21 cellular contexts compared by ENCODE assay signal in genomic region chr4:8209176-8209874, GRCh38.
"Had no signal": no experiment of that assay in that cellular context is flagged by ENCODE, and none has a peak within 500 bp of the region (broad histone marks: within the 10 kb centered on the region; RNA-seq: fewer than 3 reads in every experiment).

No MANE protein-coding gene starts in this region.

- H3K4me1 ChIP-seq: body of pancreas, testis had no signal

- H3K9me3 ChIP-seq: body of pancreas, esophagus squamous epithelium, heart right ventricle, lower lobe of right lung, right atrium auricular region, testis, upper lobe of left lung had no signal

- H3K27ac Mint-ChIP-seq: activated CD4-positive, alpha-beta T cell treated with anti-CD3 and anti-CD28 coated beads, Interleukin-2, amount 10 ng/mL, durations not matched to agents 7 days and 5 days; activated CD8-positive, alpha-beta T cell treated with anti-CD3 and anti-CD28 coated beads, Interleukin-2, amount 10 ng/mL, durations not matched to agents 7 days and 5 days; activated naive CD4-positive, alpha-beta T cell treated with anti-CD3 and anti-CD28 coated beads for 36 hours; activated T-cell treated with anti-CD3 and anti-CD28 coated beads, Interleukin-2, amount 50 U/mL, for 24 hours; nephron progenitor cell; progenitor cell of endocrine pancreas; stimulated activated naive CD8-positive, alpha-beta T cell treated with anti-CD3 and anti-CD28 coated beads, Interleukin-15, amount 100 ng/mL, for 72 hours; T-helper 2 cell treated with Interferon-gamma antibody and Interleukin-4, amounts not matched to agents 5 μg/mL and 100 μg/mL, for 36 hours had no signal

- H3K27me3 Mint-ChIP-seq: activated CD4-positive, alpha-beta T cell treated with anti-CD3 and anti-CD28 coated beads, Interleukin-2, amount 10 ng/mL, durations not matched to agents 7 days and 5 days; activated T-cell treated with anti-CD3 and anti-CD28 coated beads, Interleukin-2, amount 50 U/mL, for 24 hours; stimulated activated naive CD8-positive, alpha-beta T cell treated with anti-CD3 and anti-CD28 coated beads, Interleukin-15, amount 100 ng/mL, for 72 hours had no signal

- H3K4me3 Mint-ChIP-seq: activated CD4-positive, alpha-beta T cell treated with anti-CD3 and anti-CD28 coated beads, Interleukin-2, amount 10 ng/mL, durations not matched to agents 7 days and 5 days; activated CD8-positive, alpha-beta T cell treated with anti-CD3 and anti-CD28 coated beads, Interleukin-2, amount 10 ng/mL, durations not matched to agents 7 days and 5 days; activated naive CD4-positive, alpha-beta T cell treated with anti-CD3 and anti-CD28 coated beads for 36 hours; activated T-cell treated with anti-CD3 and anti-CD28 coated beads, Interleukin-2, amount 50 U/mL, for 24 hours; nephron progenitor cell; stimulated activated naive CD8-positive, alpha-beta T cell treated with anti-CD3 and anti-CD28 coated beads, Interleukin-15, amount 100 ng/mL, for 72 hours; T-helper 2 cell treated with Interferon-gamma antibody and Interleukin-4, amounts not matched to agents 5 μg/mL and 100 μg/mL, for 36 hours had no signal

- DNase-seq: activated CD4-positive, alpha-beta T cell treated with anti-CD3 and anti-CD28 coated beads, Interleukin-2, amount 10 ng/mL, durations not matched to agents 7 days and 5 days; activated CD8-positive, alpha-beta T cell treated with anti-CD3 and anti-CD28 coated beads, Interleukin-2, amount 10 ng/mL, durations not matched to agents 7 days and 5 days; activated naive CD4-positive, alpha-beta T cell treated with anti-CD3 and anti-CD28 coated beads for 36 hours; activated T-cell treated with anti-CD3 and anti-CD28 coated beads, Interleukin-2, amount 50 U/mL, for 24 hours; body of pancreas; dermis blood vessel endothelial cell; effector memory CD4-positive, alpha-beta T cell; esophagus squamous epithelium; left cardiac atrium; lower lobe of right lung; nephron progenitor cell; stimulated activated CD4-positive, alpha-beta T cell treated with anti-CD3 and anti-CD28 coated beads, Interleukin-15, amount 100 ng/mL, for 24 hours; stimulated activated CD4-positive, alpha-beta T cell treated with anti-CD3 and anti-CD28 coated beads, Interleukin-2, amount 100 ng/mL, for 48 hours; stimulated activated naive CD8-positive, alpha-beta T cell treated with anti-CD3 and anti-CD28 coated beads, Interleukin-15, amount 100 ng/mL, for 72 hours; testis had no signal

- ATAC-seq: activated CD8-positive, alpha-beta T cell treated with anti-CD3 and anti-CD28 coated beads, Interleukin-2, amount 10 ng/mL, durations not matched to agents 7 days and 5 days; body of pancreas; heart right ventricle; left cardiac atrium; lower lobe of right lung had no signal

- H3K27ac ChIP-seq: body of pancreas, esophagus squamous epithelium, heart right ventricle, lower lobe of right lung, right atrium auricular region, skin epidermis, testis, upper lobe of left lung had no signal

- H3K27me3 ChIP-seq: body of pancreas, esophagus squamous epithelium, heart right ventricle, right atrium auricular region, testis, upper lobe of left lung had no signal

- H3K9me3 Mint-ChIP-seq: activated CD4-positive, alpha-beta T cell treated with anti-CD3 and anti-CD28 coated beads, Interleukin-2, amount 10 ng/mL, durations not matched to agents 7 days and 5 days; activated naive CD4-positive, alpha-beta T cell treated with anti-CD3 and anti-CD28 coated beads for 36 hours; activated T-cell treated with anti-CD3 and anti-CD28 coated beads, Interleukin-2, amount 50 U/mL, for 24 hours; nephron progenitor cell; stimulated activated naive CD8-positive, alpha-beta T cell treated with anti-CD3 and anti-CD28 coated beads, Interleukin-15, amount 100 ng/mL, for 72 hours; T-helper 2 cell treated with Interferon-gamma antibody and Interleukin-4, amounts not matched to agents 5 μg/mL and 100 μg/mL, for 36 hours had no signal

- H3K36me3 ChIP-seq: right atrium auricular region had no signal

- H3K4me3 ChIP-seq: body of pancreas, esophagus squamous epithelium, heart right ventricle, lower lobe of right lung, right atrium auricular region, skin epidermis, testis, upper lobe of left lung had no signal
